15 cellular contexts compared by ENCODE assay signal in the genomic region with DNA sequence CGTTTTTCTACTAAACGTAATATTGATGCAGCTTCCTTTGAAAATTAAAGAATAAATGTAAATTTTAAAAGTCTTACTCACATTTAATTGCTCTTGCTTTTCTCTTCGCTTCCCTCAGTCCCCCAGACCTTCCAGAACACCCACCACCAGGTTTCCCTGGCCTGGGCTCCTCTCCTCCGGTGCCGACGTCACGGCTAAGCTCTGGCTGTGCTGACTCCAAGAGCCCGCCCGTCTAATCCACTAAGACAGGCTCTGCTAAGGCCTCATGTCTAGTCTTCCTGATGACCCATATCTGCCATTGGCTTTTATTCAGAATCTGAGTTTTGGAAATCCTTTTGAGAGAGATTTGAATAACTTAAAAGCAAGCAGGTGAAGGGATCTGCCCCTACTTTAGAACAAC. TPM values are rescaled to one million over a fixed set of nuclear protein-coding genes. Genes with fewer than 3 reads are reported as not detected.
DNase-seq lines count a peak whose midpoint lies in the region; ATAC-seq and TF ChIP-seq lines count a peak whose summit lies in the region.
"Had no signal": no experiment of that assay in that cellular context is flagged by ENCODE, and none has a peak within 500 bp of the region (broad histone marks: within the 10 kb centered on the region; RNA-seq: fewer than 3 reads in every experiment).

No MANE protein-coding gene starts in this region.

- H3K9me3 Mint-ChIP-seq in stimulated activated naive B cell treated with anti-CD40 and anti-IgM and Interleukin-4, amounts not matched to agents 10 μg/mL and 1 μg/mL and 100 μg/mL, for 72 hours = no peaks in the 10 kb centered on the region
- no peaks in the 10 kb centered on the region for H3K9me3 Mint-ChIP-seq in HFFc6

- intact Hi-C loops in cardiac septum (cut with DNase I) = no loop called here

- peak overlapping the region; percentile 57 for H3K27ac ChIP-seq in cardiac muscle cell
- H3K27ac ChIP-seq in VCaP = peak overlapping the region; percentile 94
- H3K27ac ChIP-seq: body of pancreas had no signal

- ATAC-seq in stimulated activated naive B cell treated with anti-CD40 and anti-IgM and Interleukin-4, amounts not matched to agents 10 μg/mL and 1 μg/mL and 100 μg/mL, for 72 hours (replicated peaks) = no peak
- ATAC-seq in HG02678 (IDR thresholded peaks at IDR 0.05; ENCODE audit: unreplicated experiment) = no peak

- no peak for TF ChIP-seq CTCF in cardiac muscle cell (IDR thresholded peaks at IDR 0.05; ENCODE audit: low read depth, low read length)
- TF ChIP-seq CTCF in VCaP (conservative IDR thresholded peaks at IDR 0.05) = no peak
- TF ChIP-seq CTCF in fibroblast of mammary gland (conservative IDR thresholded peaks at IDR 0.05; ENCODE audit: control insufficient read depth, insufficient read depth, low read depth, low read length) = no peak
- TF ChIP-seq CTCF in HFFc6 (IDR thresholded peaks at IDR 0.05) = no peak

- no peak for DNase-seq in cardiac muscle cell (ENCODE audit: low read depth in 1 of 2, low spot score in 1 of 2)
- DNase-seq in cardiac septum (ENCODE audit: low spot score) = no peak
- DNase-seq in fibroblast of mammary gland (ENCODE audit: low read depth) = peak; percentile 16
- DNase-seq in stimulated activated naive B cell treated with anti-CD40 and anti-IgM and Interleukin-4, amounts not matched to agents 10 μg/mL and 1 μg/mL and 100 μg/mL, for 72 hours = no peak
- DNase-seq in amygdala (lab: John Stamatoyannopoulos, UW) = no peak
- no peak for DNase-seq in HFFc6
- DNase-seq: activated CD4-positive, CD25-positive, alpha-beta regulatory T cell; activated T-cell treated with anti-CD3 and anti-CD28 coated beads, Interleukin-2, amount 50 U/mL, for 48 hours; DMS153; effector memory CD4-positive, alpha-beta T cell; NCI-H1092 treated with DMSO at 0.1 percent for 48 hours; NCI-H345 had no signal

- no peak overlapping the region for H3K4me3 ChIP-seq in cardiac muscle cell
- H3K4me3 ChIP-seq in fibroblast of mammary gland (ENCODE audit: control insufficient read depth, low read depth, low read length) = no peak overlapping the region
- H3K4me3 ChIP-seq: body of pancreas had no signal

- H3K4me3 Mint-ChIP-seq in stimulated activated naive B cell treated with anti-CD40 and anti-IgM and Interleukin-4, amounts not matched to agents 10 μg/mL and 1 μg/mL and 100 μg/mL, for 72 hours = no peak overlapping the region
- H3K4me3 Mint-ChIP-seq in HFFc6 = no peak overlapping the region

- H3K27me3 ChIP-seq in cardiac muscle cell = no peaks in the 10 kb centered on the region
- H3K27me3 ChIP-seq: body of pancreas had no signal

- peaks cover 3% of the 10 kb centered on the region for H3K36me3 ChIP-seq in cardiac muscle cell

- H3K4me1 Mint-ChIP-seq in stimulated activated naive B cell treated with anti-CD40 and anti-IgM and Interleukin-4, amounts not matched to agents 10 μg/mL and 1 μg/mL and 100 μg/mL, for 72 hours = peaks cover 31 to 65% of the 10 kb centered on the region in 2 donors
- peaks cover 46% of the 10 kb centered on the region for H3K4me1 Mint-ChIP-seq in HFFc6 (ENCODE audit: low read depth)

- H3K27ac Mint-ChIP-seq in stimulated activated naive B cell treated with anti-CD40 and anti-IgM and Interleukin-4, amounts not matched to agents 10 μg/mL and 1 μg/mL and 100 μg/mL, for 72 hours = peak overlapping the region; percentile 70
- H3K27ac Mint-ChIP-seq in HFFc6 = no peak overlapping the region

- peaks cover 10% of the 10 kb centered on the region for H3K4me1 ChIP-seq in cardiac muscle cell (ENCODE audit: low read depth)

- no peaks in the 10 kb centered on the region for H3K9me3 ChIP-seq in cardiac muscle cell (ENCODE audit: low read depth)
- H3K9me3 ChIP-seq: body of pancreas had no signal

- peaks cover 32 to 44% of the 10 kb centered on the region in 2 donors for H3K36me3 Mint-ChIP-seq in stimulated activated naive B cell treated with anti-CD40 and anti-IgM and Interleukin-4, amounts not matched to agents 10 μg/mL and 1 μg/mL and 100 μg/mL, for 72 hours
- H3K36me3 Mint-ChIP-seq in HFFc6 (ENCODE audit: low read depth) = peaks cover 32% of the 10 kb centered on the region; the same call in 1 of the 2 replicates

- no peaks in the 10 kb centered on the region for H3K27me3 Mint-ChIP-seq in stimulated activated naive B cell treated with anti-CD40 and anti-IgM and Interleukin-4, amounts not matched to agents 10 μg/mL and 1 μg/mL and 100 μg/mL, for 72 hours
- no peaks in the 10 kb centered on the region; the same call in 1 of the 2 replicates for H3K27me3 Mint-ChIP-seq in HFFc6 (ENCODE audit: insufficient read depth)

RNA-seq across cellular contexts. Expression of gene NADK, which starts 53.9 kb away (rescaled TPM):
- total RNA-seq in cardiac muscle cell (49.2 and 71.2 TPM in 2 replicates), cardiac septum (31.3 TPM)
- polyA plus RNA-seq in cardiac muscle cell = 42.7 and 45.2 TPM in 2 replicates
- total RNA-seq in HFFc6 (2021; fragmentation: NEBNext Ultra II Directional; extraction: Animal tissue kit (Norgen Biotek cat#: 25700)) = 10 to 100 TPM; 50.3 to 68.8 (median 54.8) TPM

RNA-seq across cellular contexts. Expression of gene GNB1, which starts 58.7 kb away (rescaled TPM):
- total RNA-seq in cardiac muscle cell = 85.5 and 93.5 TPM in 2 replicates
- polyA plus RNA-seq in cardiac muscle cell = 185 and 196 TPM in 2 replicates
- total RNA-seq in cardiac septum = 183 TPM
- total RNA-seq in HFFc6 (2021; fragmentation: NEBNext Ultra II Directional; extraction: Animal tissue kit (Norgen Biotek cat#: 25700)) = 100 to 1,000 TPM; 502 to 618 (median 574) TPM
